9 cellular contexts compared by ENCODE assay signal in genomic region chr19:35155981-35156672, GRCh38. TPM values are rescaled to one million over a fixed set of nuclear protein-coding genes. Genes with fewer than 3 reads are reported as not detected.
DNase-seq lines count a peak whose midpoint lies in the region; ATAC-seq and TF ChIP-seq lines count a peak whose summit lies in the region.
"Had no signal": no experiment of that assay in that cellular context is flagged by ENCODE, and none has a peak within 500 bp of the region (broad histone marks: within the 10 kb centered on the region; RNA-seq: fewer than 3 reads in every experiment).

No MANE protein-coding gene starts in this region.

- TF ChIP-seq CTCF in GM23338 (conservative IDR thresholded peaks at IDR 0.05; ENCODE audit: low read depth in 2 of 2), result no peak

- H3K9me3 ChIP-seq in adipocyte (ENCODE audit: control insufficient read depth, low read length), result no peaks in the 10 kb centered on the region
- H3K9me3 ChIP-seq in mesodermal cell (ENCODE audit: control insufficient read depth, low read length), result no peaks in the 10 kb centered on the region

- H3K36me3 ChIP-seq in ACC112 (ENCODE audit: insufficient read depth, low read length) (peaks cover 19% of the 10 kb centered on the region), GM23338 (ENCODE audit: insufficient read depth) (peaks cover 31% of the 10 kb centered on the region), adipocyte (ENCODE audit: control insufficient read depth, insufficient read depth, low read length, severe bottlenecking) (peaks cover 30% of the 10 kb centered on the region), mesodermal cell (ENCODE audit: control insufficient read depth, insufficient read depth, low read length) (peaks cover 45% of the 10 kb centered on the region)

- H3K4me3 ChIP-seq in ACC112 (ENCODE audit: low read depth, low read length) (peak overlapping the region; percentile 93), GM23338 (peak overlapping the region; percentile 90), adipocyte (ENCODE audit: low read length) (peak overlapping the region; percentile 92), mesodermal cell (ENCODE audit: extremely low read depth, insufficient read depth, low read length, poor library complexity, severe bottlenecking) (peak overlapping the region; percentile 66)

- peaks cover 15% of the 10 kb centered on the region; the same call in 1 of the 2 replicates for H3F3A ChIP-seq in GM23338 (replicated peaks; ENCODE audit: low read depth)

- no peaks in the 10 kb centered on the region for H3K27me3 ChIP-seq in ACC112 (ENCODE audit: insufficient read depth, low read length)
- no peaks in the 10 kb centered on the region for H3K27me3 ChIP-seq in GM23338 (ENCODE audit: insufficient read depth)
- no peaks in the 10 kb centered on the region for H3K27me3 ChIP-seq in adipocyte (replicated peaks; ENCODE audit: control insufficient read depth, insufficient read depth, low read length)

- H3K4me3 Mint-ChIP-seq in GM23338, result peak overlapping the region; percentile 90

- H3K9me2 ChIP-seq in GM23338 (ENCODE audit: insufficient read depth), result no peaks in the 10 kb centered on the region

- H4K20me1 ChIP-seq in GM23338 (replicated peaks; ENCODE audit: insufficient read depth), result peaks cover 12% of the 10 kb centered on the region; the same call in 1 of the 2 replicates

- peak overlapping the region; percentile 90 for H3K9ac ChIP-seq in adipocyte (ENCODE audit: low read length)

- peaks cover 50% of the 10 kb centered on the region for H3K36me3 Mint-ChIP-seq in GM23338 (ENCODE audit: low read depth)

- H3K4me1 Mint-ChIP-seq in GM23338, result peaks cover 34% of the 10 kb centered on the region

- peaks cover 8% of the 10 kb centered on the region for H3K4me1 ChIP-seq in ACC112 (ENCODE audit: control insufficient read depth, insufficient read depth, low read length, unreplicated experiment)
- peaks cover 25% of the 10 kb centered on the region for H3K4me1 ChIP-seq in GM23338 (ENCODE audit: insufficient read depth)
- H3K4me1 ChIP-seq in adipocyte (ENCODE audit: control insufficient read depth, insufficient read depth, low read length), result peaks cover 15% of the 10 kb centered on the region
- H3K4me1 ChIP-seq in mesodermal cell (ENCODE audit: control insufficient read depth, insufficient read depth, low read length, poor library complexity, severe bottlenecking), result peaks cover 10% of the 10 kb centered on the region

- no peak overlapping the region for H3K27ac Mint-ChIP-seq in GM23338

- peaks cover 21% of the 10 kb centered on the region for H3K79me2 ChIP-seq in ACC112 (ENCODE audit: control insufficient read depth, insufficient read depth, low read length, unreplicated experiment)
- H3K79me2 ChIP-seq in GM23338 (replicated peaks; ENCODE audit: insufficient read depth), result peaks cover 16% of the 10 kb centered on the region

- ATAC-seq in GM23338, result no peak

- DNase-seq in GM23338 (ENCODE audit: low spot score), result no peak
- no peak for DNase-seq in adipocyte (ENCODE audit: low read depth)
- no peak for DNase-seq in NCI-H2227 (lab: John Stamatoyannopoulos, UW; ENCODE audit: unreplicated experiment)
- no peak for DNase-seq in EL
- no peak for DNase-seq in occipital lobe (lab: John Stamatoyannopoulos, UW)
- no peak for DNase-seq in activated effector memory CD4-positive, alpha-beta T cell treated with anti-CD3 and anti-CD28 coated beads, Interleukin-2, amount 50 U/mL, for 16 hours

- peaks cover 12% of the 10 kb centered on the region for H3K27me3 Mint-ChIP-seq in GM23338 (ENCODE audit: insufficient read depth, low read depth, poor library complexity)

- H2AFZ ChIP-seq in ACC112 (ENCODE audit: low read length, unreplicated experiment) (no peak overlapping the region), GM23338 (no peak overlapping the region)

- no peaks in the 10 kb centered on the region for H3K9me3 Mint-ChIP-seq in GM23338

- no peak overlapping the region for H3K27ac ChIP-seq in ACC112 (ENCODE audit: low read depth, low read length)
- no peak overlapping the region; the same call in 1 of the 2 replicates for H3K27ac ChIP-seq in GM23338 (ENCODE audit: low read depth)
- H3K27ac ChIP-seq in mesodermal cell (ENCODE audit: low read depth, low read length, severe bottlenecking), result no peak overlapping the region

- 97 to 98% methylated on average over 3 to 4 of the region's 6 CpGs for WGBS in mesodermal cell (ENCODE audit: insufficient coverage in 2 of 2), 2 experiments

- H3K4me2 ChIP-seq in GM23338, result peak overlapping the region; percentile 84

TF ChIP-seq in GM23338, 12 proteins besides CTCF, POLR2A, EP300 and RAD21:
- TF ChIP-seq ZNF331 (CRISPR knock-in tag; IDR thresholded peaks at IDR 0.05; ENCODE audit: low read depth) (no peak), POLR2AphosphoS5 (IDR thresholded peaks at IDR 0.05; ENCODE audit: low read depth) (no peak)

RNA-seq across cellular contexts. Expression of gene FXYD5, which starts 1.6 kb away (rescaled TPM):
- 97.7 and 98.9 TPM in 2 replicates for total RNA-seq in GM23338 (2014; rRNA removed; shearing (Covaris generic))
- polyA plus RNA-seq in GM23338 (2016; fragmentation: Nextera tagmentation; extraction: Ambion mirVana), result 222 and 233 TPM in 2 replicates
- 183 TPM for polyA plus RNA-seq in mesodermal cell (2013, experiment 1 of 2)
- 160 TPM for polyA plus RNA-seq in mesodermal cell (2013, experiment 2 of 2)
- total RNA-seq in occipital lobe, result not detected

RNA-seq across cellular contexts. Expression of gene FXYD7, which starts 13.1 kb away (rescaled TPM):
- 9.6 and 15.9 TPM in 2 replicates for total RNA-seq in GM23338 (2014; rRNA removed; shearing (Covaris generic))
- 43.7 and 44.0 TPM in 2 replicates for polyA plus RNA-seq in GM23338 (2016; fragmentation: Nextera tagmentation; extraction: Ambion mirVana)
- polyA plus RNA-seq in mesodermal cell (2013, experiment 1 of 2), result 1.8 TPM
- polyA plus RNA-seq in mesodermal cell (2013, experiment 2 of 2), result 2.0 TPM
- 24.0 TPM for total RNA-seq in occipital lobe

RNA-seq across cellular contexts. Expression of gene FXYD1, which starts 17.5 kb away (rescaled TPM):
- total RNA-seq in GM23338 (2014; rRNA removed; shearing (Covaris generic)), result 1.5 and 1.7 TPM in 2 replicates
- polyA plus RNA-seq in GM23338 (2016; fragmentation: Nextera tagmentation; extraction: Ambion mirVana), result 26.8 and 31.3 TPM in 2 replicates
- 4.2 TPM for polyA plus RNA-seq in mesodermal cell (2013, experiment 1 of 2)
- not detected for polyA plus RNA-seq in mesodermal cell (2013, experiment 2 of 2)
- not detected for total RNA-seq in occipital lobe
- total RNA-seq: Daoy had no signal

RNA-seq across cellular contexts. Expression of gene LGI4, which starts 21.3 kb away (rescaled TPM):
- total RNA-seq in GM23338 (2014; rRNA removed; shearing (Covaris generic)), result 3.6 and 4.3 TPM in 2 replicates
- polyA plus RNA-seq in GM23338 (2016; fragmentation: Nextera tagmentation; extraction: Ambion mirVana), result 2.3 and 3.4 TPM in 2 replicates
- 3.6 TPM for polyA plus RNA-seq in mesodermal cell (2013, experiment 1 of 2)
- 4.5 TPM for polyA plus RNA-seq in mesodermal cell (2013, experiment 2 of 2)
- total RNA-seq in occipital lobe, result 14.2 TPM
- total RNA-seq: Daoy had no signal

RNA-seq across cellular contexts. Expression of gene FXYD3, which starts 40.5 kb away (rescaled TPM):
- not detected in 2 replicates for total RNA-seq in GM23338 (2014; rRNA removed; shearing (Covaris generic))
- 0.81 and 0.89 TPM in 2 replicates for polyA plus RNA-seq in GM23338 (2016; fragmentation: Nextera tagmentation; extraction: Ambion mirVana)
- not detected for polyA plus RNA-seq in mesodermal cell (2013, experiment 1 of 2)
- 0.46 TPM for polyA plus RNA-seq in mesodermal cell (2013, experiment 2 of 2)
- not detected for total RNA-seq in occipital lobe
- total RNA-seq: Daoy had no signal

Comparison
In these comparisons a context has a peak if more than half of its experiments do, and no peak if none do; other contexts are left out.
1. RNA of gene FXYD5, which starts 1.6 kb away (total RNA-seq): 97.7 to 98.9 TPM in GM23338; not detected in occipital lobe (single experiment); every median in the first group is over 10 times any median in the second.
2. Peak in every context shown above with its lines, with median percentiles within 50 percentile points of each other: H3K4me3 ChIP-seq.